In the genomic region with DNA sequence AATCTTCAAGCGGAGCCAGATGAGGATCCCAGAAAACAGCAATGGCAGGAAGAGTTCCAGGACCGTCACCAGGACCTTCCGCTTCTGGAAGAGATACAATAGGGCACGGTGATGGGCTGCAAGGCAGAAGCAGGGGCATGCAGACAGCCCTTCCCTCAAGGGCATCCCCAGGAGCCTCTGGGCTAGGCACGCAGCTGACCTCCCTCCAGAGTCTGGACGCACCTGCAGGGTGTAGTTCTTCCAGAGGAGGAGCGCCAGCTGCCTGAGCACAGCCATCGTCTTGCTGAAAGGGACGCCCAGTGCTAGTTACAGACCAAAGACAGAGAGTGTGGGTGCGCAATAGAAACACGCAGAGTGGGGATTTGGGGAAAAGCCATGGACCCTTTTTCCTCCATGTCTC, we compare ENCODE assay signal across 28 cellular contexts.
"Had no signal": no experiment of that assay in that cellular context is flagged by ENCODE, and none has a peak within 500 bp of the region (broad histone marks: within the 10 kb centered on the region; RNA-seq: fewer than 3 reads in every experiment).

No MANE protein-coding gene starts in this region.

- ATAC-seq: activated CD4-positive, alpha-beta T cell treated with anti-CD3 and anti-CD28 coated beads for 36 hours; activated T-cell treated with anti-CD3 and anti-CD28 coated beads, Interleukin-2, amount 50 U/mL, for 72 hours; effector memory CD8-positive, alpha-beta T cell; foreskin keratinocyte; gastrocnemius medialis; T-helper 17 cell had no signal

- H3K4me1 ChIP-seq: esophagus muscularis mucosa, foreskin keratinocyte, gastrocnemius medialis had no signal

- H3K27ac ChIP-seq: brain microvascular endothelial cell, esophagus muscularis mucosa, foreskin keratinocyte, gastrocnemius medialis had no signal

- H3K36me3 ChIP-seq: brain microvascular endothelial cell had no signal

- H3K4me3 ChIP-seq: esophagus muscularis mucosa, gastrocnemius medialis had no signal

- DNase-seq: activated CD4-positive, alpha-beta memory T cell treated with anti-CD3 and anti-CD28 coated beads, Interleukin-2, amount 10 ng/mL, durations not matched to agents 7 days and 5 days; activated CD4-positive, alpha-beta T cell treated with anti-CD3 and anti-CD28 coated beads for 36 hours; activated CD4-positive, alpha-beta T cell treated with anti-CD3 and anti-CD28 coated beads, Interleukin-2, amount 10 ng/mL, durations not matched to agents 7 days and 5 days; activated CD4-positive, alpha-beta T cell treated with anti-CD3 and anti-CD28 coated beads, Interleukin-2, amount 50 U/mL, for 4 hours; activated CD4-positive, CD25-positive, alpha-beta regulatory T cell; activated CD4-positive, CD25-positive, alpha-beta regulatory T cell treated with anti-CD3 and anti-CD28 coated beads, Interleukin-2, amount 50 U/mL, for 72 hours; activated CD8-positive, alpha-beta memory T cell treated with anti-CD3 and anti-CD28 coated beads, Interleukin-2, amount 50 U/mL, for 48 hours; activated gamma-delta T cell treated with Interleukin-2 at 50 U/mL for 16 hours; activated naive CD4-positive, alpha-beta T cell treated with anti-CD3 and anti-CD28 coated beads, Interleukin-2, amount 50 U/mL, for 16 hours; activated naive CD4-positive, alpha-beta T cell treated with Interleukin-2 at 50 U/mL for 16 hours; activated T-cell treated with anti-CD3 and anti-CD28 coated beads for 4 hours; activated T-cell treated with anti-CD3 and anti-CD28 coated beads, Interleukin-2, amount 50 U/mL, for 24 hours; activated T-cell treated with anti-CD3 and anti-CD28 coated beads, Interleukin-2, amount 50 U/mL, for 72 hours; amniotic stem cell; anterior cingulate cortex; brain microvascular endothelial cell; caudate nucleus; cortex of kidney; dermis blood vessel endothelial cell; effector CD4-positive, alpha-beta T cell; effector memory CD8-positive, alpha-beta T cell; erythroblast; foreskin keratinocyte; gastrocnemius medialis; T-helper 1 cell; T-helper 17 cell; T1000 had no signal

- H3K9me3 ChIP-seq: esophagus muscularis mucosa, gastrocnemius medialis had no signal

- H3K27me3 ChIP-seq: brain microvascular endothelial cell, esophagus muscularis mucosa, gastrocnemius medialis had no signal
